In the genomic region with DNA sequence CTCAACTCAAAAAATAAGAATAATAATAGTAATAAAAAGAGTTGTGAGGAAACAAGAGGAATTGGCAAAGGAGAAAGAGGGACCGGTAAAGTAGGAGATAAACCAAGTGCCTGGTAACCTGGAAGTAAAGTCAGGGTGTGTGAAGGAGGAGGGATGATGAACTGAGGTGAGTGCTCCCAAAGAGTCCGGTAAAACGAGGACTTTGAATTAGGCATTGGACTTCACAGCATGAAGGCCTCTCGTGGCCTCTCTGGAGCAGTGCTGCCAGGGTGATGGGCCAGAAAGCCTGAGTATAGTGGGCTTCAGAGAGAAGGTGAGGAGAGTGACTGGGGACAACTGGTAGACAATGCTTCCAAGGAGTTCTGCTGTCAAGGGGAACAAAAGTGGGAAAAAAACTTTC, we compare ENCODE assay signal across 17 cellular contexts. TPM values are rescaled to one million over a fixed set of nuclear protein-coding genes. Genes with fewer than 3 reads are reported as not detected.
DNase-seq lines count a peak whose midpoint lies in the region; ATAC-seq and TF ChIP-seq lines count a peak whose summit lies in the region.
"Had no signal": no experiment of that assay in that cellular context is flagged by ENCODE, and none has a peak within 500 bp of the region (broad histone marks: within the 10 kb centered on the region; RNA-seq: fewer than 3 reads in every experiment).

No MANE protein-coding gene starts in this region.

- H3K9me3 Mint-ChIP-seq in MCF 10A (ENCODE audit: unreplicated experiment) (no peaks in the 10 kb centered on the region), WTC11 (no peaks in the 10 kb centered on the region), endothelial cell (ENCODE audit: unreplicated experiment) (no peaks in the 10 kb centered on the region)
- H3K9me3 Mint-ChIP-seq in stimulated activated memory B cell treated with anti-CD40 and anti-IgM and Interleukin-4, amounts not matched to agents 10 μg/mL and 1 μg/mL and 100 μg/mL, for 72 hours, result no peaks in the 10 kb centered on the region

- no peak for DNase-seq in MCF 10A (ENCODE audit: unreplicated experiment)
- no peak for DNase-seq in breast epithelium (ENCODE audit: low spot score in 2 of 2)
- DNase-seq in WTC11 (ENCODE audit: low spot score), result no peak
- no peak for DNase-seq in endothelial cell (ENCODE audit: low spot score)
- DNase-seq in MM.1S, result no peak
- DNase-seq in stimulated activated CD4-positive, alpha-beta T cell treated with anti-CD3 and anti-CD28 coated beads, Interleukin-1b, Interleukin-23, amount 100 ng/mL, for 48 hours, result no peak
- no peak for DNase-seq in NCI-H2171 treated with DMSO at 0.1 percent for 48 hours (lab: John Stamatoyannopoulos, UW)
- DNase-seq: NCI-H1417, NCI-H187, NCI-H2107, NCI-H2227 treated with DMSO at 0.1 percent for 48 hours, NCI-H510A treated with DMSO at 0.1 percent for 48 hours, NCI-H774, SIG-M5 had no signal

- H3F3A ChIP-seq in MM.1S (ENCODE audit: insufficient read depth, low read length), result no peaks in the 10 kb centered on the region; the same call in 1 of the 2 replicates

- H2AFZ ChIP-seq in MM.1S (ENCODE audit: low read length), result no peak overlapping the region

- TF ChIP-seq POLR2A in breast epithelium (IDR thresholded peaks at IDR 0.05), result no peak

- no peaks in the 10 kb centered on the region for H3K4me1 ChIP-seq in breast epithelium
- H3K4me1 ChIP-seq in MM.1S (ENCODE audit: low read length), result no peaks in the 10 kb centered on the region
- H3K4me1 ChIP-seq: A549, BLaER1 had no signal

- no peaks in the 10 kb centered on the region for H3K79me2 ChIP-seq in MM.1S (ENCODE audit: low read length)

- H3K27ac ChIP-seq in breast epithelium, result no peak overlapping the region
- no peak overlapping the region for H3K27ac ChIP-seq in MM.1S (ENCODE audit: low read length)
- H3K27ac ChIP-seq: A549, BLaER1 had no signal

- H3K36me3 Mint-ChIP-seq in MCF 10A (ENCODE audit: insufficient read depth, unreplicated experiment) (peaks cover 57% of the 10 kb centered on the region), WTC11 (peaks cover 15% of the 10 kb centered on the region), endothelial cell (ENCODE audit: low read depth, unreplicated experiment) (peaks cover 4% of the 10 kb centered on the region)
- H3K36me3 Mint-ChIP-seq in stimulated activated memory B cell treated with anti-CD40 and anti-IgM and Interleukin-4, amounts not matched to agents 10 μg/mL and 1 μg/mL and 100 μg/mL, for 72 hours, result peaks cover 36% of the 10 kb centered on the region

- H3K9ac ChIP-seq in MM.1S (ENCODE audit: low read length), result no peak overlapping the region
- H3K9ac ChIP-seq: BLaER1 had no signal

- peak overlapping the region; percentile 28 for H3K27ac Mint-ChIP-seq in MCF 10A (ENCODE audit: low read depth, unreplicated experiment)
- H3K27ac Mint-ChIP-seq in WTC11, result peak overlapping the region; percentile 24; the same call in 1 of the 2 replicates
- peak overlapping the region; percentile 27 for H3K27ac Mint-ChIP-seq in endothelial cell (ENCODE audit: unreplicated experiment)
- H3K27ac Mint-ChIP-seq in stimulated activated memory B cell treated with anti-CD40 and anti-IgM and Interleukin-4, amounts not matched to agents 10 μg/mL and 1 μg/mL and 100 μg/mL, for 72 hours, result peak overlapping the region; percentile 40

- ATAC-seq in WTC11, result no peak
- no peak for ATAC-seq in stimulated activated memory B cell treated with anti-CD40 and anti-IgM and Interleukin-4, amounts not matched to agents 10 μg/mL and 1 μg/mL and 100 μg/mL, for 72 hours
- ATAC-seq: A549 had no signal

- TF ChIP-seq CTCF in MCF 10A (IDR thresholded peaks at IDR 0.05; ENCODE audit: unreplicated experiment) (no peak), breast epithelium (IDR thresholded peaks at IDR 0.05) (no peak), WTC11 (IDR thresholded peaks at IDR 0.05) (no peak), endothelial cell (IDR thresholded peaks at IDR 0.05; ENCODE audit: unreplicated experiment) (no peak), MM.1S (IDR thresholded peaks at IDR 0.05; ENCODE audit: low read length) (no peak)

- H3K4me1 Mint-ChIP-seq in MCF 10A (ENCODE audit: insufficient read depth, unreplicated experiment) (no peaks in the 10 kb centered on the region), WTC11 (no peaks in the 10 kb centered on the region), endothelial cell (ENCODE audit: unreplicated experiment) (no peaks in the 10 kb centered on the region)
- H3K4me1 Mint-ChIP-seq in stimulated activated memory B cell treated with anti-CD40 and anti-IgM and Interleukin-4, amounts not matched to agents 10 μg/mL and 1 μg/mL and 100 μg/mL, for 72 hours, result peaks cover 28% of the 10 kb centered on the region

- no peak overlapping the region for H3K4me3 ChIP-seq in breast epithelium
- no peak overlapping the region for H3K4me3 ChIP-seq in MM.1S (ENCODE audit: low read length)
- H3K4me3 ChIP-seq: A549, BLaER1 had no signal

- H3K4me3 Mint-ChIP-seq in MCF 10A (ENCODE audit: unreplicated experiment) (no peak overlapping the region), WTC11 (no peak overlapping the region), endothelial cell (ENCODE audit: unreplicated experiment) (peak overlapping the region; percentile 19)
- no peak overlapping the region for H3K4me3 Mint-ChIP-seq in stimulated activated memory B cell treated with anti-CD40 and anti-IgM and Interleukin-4, amounts not matched to agents 10 μg/mL and 1 μg/mL and 100 μg/mL, for 72 hours

- H3K36me3 ChIP-seq in breast epithelium, result no peaks in the 10 kb centered on the region
- no peaks in the 10 kb centered on the region; the same call in 1 of the 2 replicates for H3K36me3 ChIP-seq in MM.1S (replicated peaks; ENCODE audit: insufficient read depth, low read length)

- no peaks in the 10 kb centered on the region for H3K27me3 ChIP-seq in breast epithelium
- no peaks in the 10 kb centered on the region for H3K27me3 ChIP-seq in MM.1S (replicated peaks; ENCODE audit: insufficient read depth, low read length)
- H3K27me3 ChIP-seq: BLaER1 had no signal

- intact Hi-C loops in MCF 10A (cut with micrococcal nuclease) (no loop called here), breast epithelium (cut with DNase I; ENCODE audit: low total_unique reads) (no loop called here)

- BruUV-seq in MCF 10A (replicated peaks; lab: Mats Ljungman, UMichigan), result no TSS peak

- H4K20me1 ChIP-seq in MM.1S (ENCODE audit: insufficient read depth, low read length), result no peaks in the 10 kb centered on the region

- POLR2A ChIA-PET in MCF 10A (lab: Yijun Ruan, JAX), result no interaction called here
- POLR2A ChIA-PET in WTC11 (lab: Charles Lee), result no interaction called here

- H3K27me3 Mint-ChIP-seq in MCF 10A (ENCODE audit: insufficient read depth, unreplicated experiment) (no peaks in the 10 kb centered on the region), WTC11 (ENCODE audit: low read depth) (no peaks in the 10 kb centered on the region), endothelial cell (ENCODE audit: unreplicated experiment) (peaks cover 5% of the 10 kb centered on the region)
- no peaks in the 10 kb centered on the region for H3K27me3 Mint-ChIP-seq in stimulated activated memory B cell treated with anti-CD40 and anti-IgM and Interleukin-4, amounts not matched to agents 10 μg/mL and 1 μg/mL and 100 μg/mL, for 72 hours

- H3K9me3 ChIP-seq in breast epithelium (no peaks in the 10 kb centered on the region), MM.1S (replicated peaks; ENCODE audit: insufficient read depth, low read length) (no peaks in the 10 kb centered on the region)
- H3K9me3 ChIP-seq: A549, BLaER1 had no signal

- CTCF ChIA-PET in MCF 10A (lab: Yijun Ruan, JAX), result no interaction called here
- CTCF ChIA-PET in WTC11 (lab: Charles Lee), result no interaction called here

- H3K4me2 ChIP-seq in MM.1S (ENCODE audit: low read depth, low read length), result no peak overlapping the region
- H3K4me2 ChIP-seq: A549, BLaER1 had no signal

- no peaks in the 10 kb centered on the region for H3K9me2 ChIP-seq in MM.1S (replicated peaks; ENCODE audit: insufficient read depth, low read length)

TF ChIP-seq in WTC11, 78 proteins besides CTCF, POLR2A, EP300 and RAD21 (continues in another document):
- TF ChIP-seq ZNF219 (CRISPR knock-in tag; IDR thresholded peaks at IDR 0.05; ENCODE audit: borderline replicate concordance), result no peak
- TF ChIP-seq, protein P1, sequence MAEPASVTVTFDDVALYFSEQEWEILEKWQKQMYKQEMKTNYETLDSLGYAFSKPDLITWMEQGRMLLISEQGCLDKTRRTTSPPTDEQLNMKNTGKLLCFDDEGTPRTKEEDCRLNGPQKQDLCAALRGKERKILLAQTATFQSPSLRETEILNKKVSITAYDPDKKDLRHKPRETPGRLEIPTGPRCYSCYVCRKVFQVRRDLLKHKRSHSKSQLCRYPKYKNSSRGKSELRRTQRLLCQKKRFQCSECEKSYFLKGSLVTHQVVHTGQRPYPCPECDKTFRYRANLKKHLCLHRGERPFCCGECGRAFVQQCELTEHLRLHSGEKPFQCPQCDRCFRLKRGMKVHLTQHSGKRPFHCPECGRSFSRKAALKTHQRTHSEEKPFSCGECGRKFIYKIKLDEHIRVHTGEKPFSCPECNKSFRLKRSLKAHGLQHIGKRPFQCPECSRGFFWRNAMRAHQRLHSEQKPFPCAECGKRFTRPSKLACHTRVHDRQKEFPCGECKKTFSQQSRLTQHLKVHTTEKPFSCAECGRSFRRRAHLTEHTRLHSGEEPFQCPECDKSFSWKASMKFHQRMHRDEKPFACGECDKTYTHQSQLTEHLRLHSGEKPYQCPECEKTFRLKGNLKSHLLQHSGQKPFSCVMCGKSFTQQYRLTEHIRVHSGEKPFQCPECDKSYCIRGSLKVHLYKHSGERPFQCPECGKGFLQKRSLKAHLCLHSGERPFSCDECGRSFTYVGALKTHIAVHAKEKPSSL (CRISPR knock-in tag; conservative IDR thresholded peaks at IDR 0.05), result no peak
- no peak for TF ChIP-seq TEAD1 (CRISPR knock-in tag; IDR thresholded peaks at IDR 0.05)
- TF ChIP-seq, protein P2, sequence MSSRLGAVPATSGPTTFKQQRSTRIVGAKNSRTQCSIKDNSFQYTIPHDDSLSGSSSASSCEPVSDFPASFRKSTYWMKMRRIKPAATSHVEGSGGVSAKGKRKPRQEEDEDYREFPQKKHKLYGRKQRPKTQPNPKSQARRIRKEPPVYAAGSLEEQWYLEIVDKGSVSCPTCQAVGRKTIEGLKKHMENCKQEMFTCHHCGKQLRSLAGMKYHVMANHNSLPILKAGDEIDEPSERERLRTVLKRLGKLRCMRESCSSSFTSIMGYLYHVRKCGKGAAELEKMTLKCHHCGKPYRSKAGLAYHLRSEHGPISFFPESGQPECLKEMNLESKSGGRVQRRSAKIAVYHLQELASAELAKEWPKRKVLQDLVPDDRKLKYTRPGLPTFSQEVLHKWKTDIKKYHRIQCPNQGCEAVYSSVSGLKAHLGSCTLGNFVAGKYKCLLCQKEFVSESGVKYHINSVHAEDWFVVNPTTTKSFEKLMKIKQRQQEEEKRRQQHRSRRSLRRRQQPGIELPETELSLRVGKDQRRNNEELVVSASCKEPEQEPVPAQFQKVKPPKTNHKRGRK (CRISPR knock-in tag; IDR thresholded peaks at IDR 0.05; ENCODE audit: borderline replicate concordance), result no peak

RNA-seq across cellular contexts. Expression of a gene that starts 17.6 kb away (rescaled TPM):
- total RNA-seq in MCF 10A (2022) (1,201 and 1,563 TPM in 2 replicates), breast epithelium (1,000 to 10,000 TPM; 1,191 to 1,487 (median 1,340) TPM), WTC11 (2021) (1,406 to 1,500 TPM (median 1,442 TPM) in 3 replicates), endothelial cell (ENCODE audit: unreplicated experiment) (1,285 TPM)

RNA-seq across cellular contexts. Expression of a gene that starts 34.0 kb away (rescaled TPM):
- total RNA-seq in MCF 10A (2022), result 68.3 and 69.1 TPM in 2 replicates
- total RNA-seq in breast epithelium, result 10 to 100 TPM; 30.3 to 61.9 (median 32.8) TPM
- 35.9 to 45.1 TPM (median 36.6 TPM) in 3 replicates for total RNA-seq in WTC11 (2021)
- 54.4 TPM for total RNA-seq in endothelial cell (ENCODE audit: unreplicated experiment)
